Comparison of ENCODE assay signal across 28 cellular contexts in genomic region chr20:32123088-32123487, GRCh38. TPM values are rescaled to one million over a fixed set of nuclear protein-coding genes. Genes with fewer than 3 reads are reported as not detected.
DNase-seq lines count a peak whose midpoint lies in the region; ATAC-seq, FAIRE-seq and TF ChIP-seq lines count a peak whose summit lies in the region.
"Had no signal": no experiment of that assay in that cellular context is flagged by ENCODE, and none has a peak within 500 bp of the region (broad histone marks: within the 10 kb centered on the region; RNA-seq: fewer than 3 reads in every experiment).

No MANE protein-coding gene starts in this region.

- no peak overlapping the region for H3K9ac ChIP-seq in HepG2 (ENCODE audit: insufficient read depth, low read depth, low read length)
- H3K9ac ChIP-seq in KMS-11: peak overlapping the region; percentile 5; the same call in 1 of the 2 replicates
- H3K9ac ChIP-seq: BLaER1 had no signal

- 97% methylated on average over 4 of the region's 4 CpGs for WGBS in HepG2 (ENCODE audit: low lambda C conversion rate)
- 90% methylated on average over 3 of the region's 4 CpGs for WGBS in right lobe of liver (ENCODE audit: insufficient coverage, low coverage, low lambda C conversion rate, missing lambda C conversion rate)

- H3K4me3 ChIP-seq in HepG2 (replicated peaks in 1 of 3; ENCODE audit: insufficient read depth in 1 of 3, low read depth in 2 of 3, low read length in 3 of 3) (no peak overlapping the region), right lobe of liver (no peak overlapping the region), KMS-11 (IDR thresholded peaks at IDR 0.05; ENCODE audit: insufficient read depth, low read depth, low read length) (no peak overlapping the region)
- H3K4me3 ChIP-seq: BLaER1, GM12878 had no signal

- TF ChIP-seq CTCF in HepG2 (CRISPR knock-in tag; IDR thresholded peaks at IDR 0.05) (no peak), right lobe of liver (IDR thresholded peaks at IDR 0.05) (no peak), KMS-11 (conservative IDR thresholded peaks at IDR 0.05; ENCODE audit: low read depth, low read length) (no peak), glutamatergic neuron (IDR thresholded peaks at IDR 0.05; ENCODE audit: partially characterized antibody, unreplicated experiment) (no peak), type B pancreatic cell (conservative IDR thresholded peaks at IDR 0.05) (no peak)

- peak overlapping the region; percentile 36 for H3K27ac Mint-ChIP-seq in glutamatergic neuron (ENCODE audit: unreplicated experiment)
- no peak overlapping the region for H3K27ac Mint-ChIP-seq in type B pancreatic cell
- H3K27ac Mint-ChIP-seq: CD4-positive, alpha-beta memory T cell; CD4-positive, CD25-positive, alpha-beta regulatory T cell; CD8-positive, alpha-beta memory T cell had no signal

- H3K36me3 ChIP-seq in HepG2 (replicated peaks in 1 of 2; ENCODE audit: control insufficient read depth in 1 of 2, insufficient read depth in 2 of 2, low read length in 2 of 2) (peaks cover 0 to 4% of the 10 kb centered on the region in 2 experiments; a peak in 3 of 5 replicates), right lobe of liver (no peaks in the 10 kb centered on the region), KMS-11 (ENCODE audit: insufficient read depth) (no peaks in the 10 kb centered on the region)

- ATAC-seq in HepG2: no peak
- no peak for ATAC-seq in right lobe of liver
- ATAC-seq in GM19328 (IDR thresholded peaks at IDR 0.05; ENCODE audit: unreplicated experiment): no peak
- ATAC-seq: GM12878 had no signal

- no peak for FAIRE-seq in HepG2 (lab: Jason Lieb, UNC)
- FAIRE-seq: A204.1, GM12878, GM12892, GM18507 had no signal

- H3K4me1 Mint-ChIP-seq in glutamatergic neuron (ENCODE audit: low read depth, unreplicated experiment) (peaks cover 11% of the 10 kb centered on the region), type B pancreatic cell (ENCODE audit: unreplicated experiment) (peaks cover 10% of the 10 kb centered on the region)

- H3K27me3 Mint-ChIP-seq in glutamatergic neuron (ENCODE audit: unreplicated experiment) (peaks cover 4% of the 10 kb centered on the region), type B pancreatic cell (no peaks in the 10 kb centered on the region)
- H3K27me3 Mint-ChIP-seq: CD4-positive, alpha-beta memory T cell; CD4-positive, CD25-positive, alpha-beta regulatory T cell; CD8-positive, alpha-beta memory T cell had no signal

- no peaks in the 10 kb centered on the region for H3K9me3 ChIP-seq in HepG2 (ENCODE audit: low read length)
- no peaks in the 10 kb centered on the region for H3K9me3 ChIP-seq in right lobe of liver
- H3K9me3 ChIP-seq: BE2C had no signal

- H3K79me2 ChIP-seq in HepG2 (ENCODE audit: insufficient read depth, low read length) (peaks cover 65% of the 10 kb centered on the region), KMS-11 (ENCODE audit: insufficient read depth, low read depth) (peaks cover 40% of the 10 kb centered on the region)

- no peak overlapping the region for H3K27ac ChIP-seq in HepG2 (ENCODE audit: extremely low read length, insufficient read depth, low read length)
- no peak overlapping the region for H3K27ac ChIP-seq in right lobe of liver
- no peak overlapping the region for H3K27ac ChIP-seq in KMS-11
- H3K27ac ChIP-seq: BLaER1 had no signal

- TF ChIP-seq POLR2A in HepG2 (IDR thresholded peaks at IDR 0.05; ENCODE audit: insufficient read depth in 1 of 2, low read depth in 2 of 2, low read length in 2 of 2): no peak
- no peak for TF ChIP-seq POLR2A in right lobe of liver (IDR thresholded peaks at IDR 0.05)

- peaks cover 24% of the 10 kb centered on the region for H4K20me1 ChIP-seq in HepG2 (ENCODE audit: insufficient read depth, low read length)
- no peaks in the 10 kb centered on the region; the same call in 1 of the 2 replicates for H4K20me1 ChIP-seq in KMS-11 (ENCODE audit: insufficient read depth)

- CTCF ChIA-PET in HepG2 (lab: Yijun Ruan, JAX; ENCODE audit: low intra/inter-chr PET ratio, low total read pairs): no interaction called here

- H3K4me2 ChIP-seq in HepG2 (ENCODE audit: low read depth, low read length) (no peak overlapping the region), KMS-11 (no peak overlapping the region)
- H3K4me2 ChIP-seq: BLaER1 had no signal

- no peak overlapping the region for H3K4me3 Mint-ChIP-seq in glutamatergic neuron (ENCODE audit: unreplicated experiment)
- H3K4me3 Mint-ChIP-seq in type B pancreatic cell: peak overlapping the region; percentile 23
- H3K4me3 Mint-ChIP-seq: CD14-positive monocyte; CD4-positive, alpha-beta memory T cell; CD4-positive, CD25-positive, alpha-beta regulatory T cell; CD8-positive, alpha-beta memory T cell had no signal

- H3K36me3 Mint-ChIP-seq in glutamatergic neuron (ENCODE audit: unreplicated experiment) (peaks cover 9% of the 10 kb centered on the region), type B pancreatic cell (peaks cover 24% of the 10 kb centered on the region)

- H3K27me3 ChIP-seq in HepG2 (ENCODE audit: control insufficient read depth in 1 of 2, insufficient read depth in 2 of 2, low read length in 2 of 2): no peaks in the 10 kb centered on the region
- H3K27me3 ChIP-seq in right lobe of liver: no peaks in the 10 kb centered on the region
- H3K27me3 ChIP-seq in KMS-11 (ENCODE audit: insufficient read depth, low read depth): no peaks in the 10 kb centered on the region
- H3K27me3 ChIP-seq: BE2C, BLaER1 had no signal

- no peak for DNase-seq in HepG2 (ENCODE audit: low spot score)
- no peak for DNase-seq in right lobe of liver
- no peak for DNase-seq in glutamatergic neuron
- no peak for DNase-seq in type B pancreatic cell (ENCODE audit: extremely low spot score, unreplicated experiment)
- no peak for DNase-seq in T-helper 1 cell
- DNase-seq in iPS-NIHi7 (ENCODE audit: extremely low spot score): no peak
- DNase-seq: 8988T; ACHN; BE2C; C1 segment of cervical spinal cord; CD4-positive, alpha-beta memory T cell; CD4-positive, CD25-positive, alpha-beta regulatory T cell; CD8-positive, alpha-beta memory T cell; COR-L47; DMS 273 treated with DMSO at 0.1 percent for 48 hours; DMS153; DMS53; DMS79; EL; GDM1 had no signal

- no TSS peak for BruUV-seq in HepG2 (replicated peaks; lab: Mats Ljungman, UMichigan)

- TF ChIP-seq EP300 in HepG2 (IDR thresholded peaks at IDR 0.05; ENCODE audit: low read depth in 2 of 2, low read length in 2 of 2) (no peak), HepG2 (CRISPR knock-in tag; IDR thresholded peaks at IDR 0.05; ENCODE audit: borderline replicate concordance) (no peak)

- no peak for TF ChIP-seq RAD21 in HepG2 (CRISPR knock-in tag; IDR thresholded peaks at IDR 0.05)

- H2AFZ ChIP-seq in HepG2 (ENCODE audit: low read length): no peak overlapping the region
- no peak overlapping the region for H2AFZ ChIP-seq in KMS-11 (ENCODE audit: low read depth)

- in situ Hi-C loops in HepG2 (cut with HindIII; ENCODE audit: extremely low pct_ligation_motif_present, low pct_unique_long_range_greater_than_20kb): no loop called here

- intact Hi-C loops in HepG2 (cut with micrococcal nuclease; ENCODE audit: unreplicated experiment): no loop called here
- intact Hi-C loops in right lobe of liver (cut with DNase I): no loop called here

- H3K4me1 ChIP-seq in HepG2 (ENCODE audit: insufficient read depth, low read length) (peaks cover 22% of the 10 kb centered on the region), right lobe of liver (peaks cover 0 to 7% (median 0%) of the 10 kb centered on the region in 4 donors), KMS-11 (ENCODE audit: low read depth, poor library complexity, severe bottlenecking) (peaks cover 7% of the 10 kb centered on the region)
- H3K4me1 ChIP-seq: BLaER1 had no signal

- peaks cover 12% of the 10 kb centered on the region for H3K9me3 Mint-ChIP-seq in glutamatergic neuron (ENCODE audit: unreplicated experiment)
- H3K9me3 Mint-ChIP-seq in type B pancreatic cell: no peaks in the 10 kb centered on the region
- H3K9me3 Mint-ChIP-seq: CD14-positive monocyte; CD4-positive, CD25-positive, alpha-beta regulatory T cell; CD8-positive, alpha-beta memory T cell had no signal

- POLR2A ChIA-PET in HepG2 (lab: Yijun Ruan, JAX): interaction anchor here (1.4 kb wide), 1 partner anchor 13 kb away, joined by 4 read pairs; the partner anchor contains the start of gene TM9SF4

TF ChIP-seq in HepG2, 621 proteins besides CTCF, POLR2A, EP300 and RAD21 (continues in another document):
- TF ChIP-seq PCBP1 (IDR thresholded peaks at IDR 0.05; ENCODE audit: borderline replicate concordance, low read depth, low read length) (peak; percentile 86; the same call in 1 of the 2 replicates), GATAD2A (CRISPR knock-in tag; IDR thresholded peaks at IDR 0.05) (no peak)

RNA-seq across cellular contexts. Expression of gene TM9SF4, which starts 13.6 kb away (rescaled TPM):
- total RNA-seq in HepG2 (2016; rRNA removed; fragmentation: Illumina TruSeq; extraction: Trizol) (30.3 and 53.5 TPM in 2 replicates), right lobe of liver (10 to 100 TPM; 26.9 to 33.9 (median 30.5) TPM), glutamatergic neuron (ENCODE audit: unreplicated experiment) (106 TPM), type B pancreatic cell (ENCODE audit: low replicate concordance) (99.4 and 108 TPM in 2 replicates)
- total RNA-seq in HepG2 (2016; cell fraction: cytosol; rRNA removed; fragmentation: Illumina TruSeq; extraction: Trizol; ENCODE audit: low read depth): 8.9 and 10.2 TPM in 2 replicates
- total RNA-seq in HepG2 (2016; cell fraction: insoluble cytoplasmic fraction; rRNA removed; fragmentation: Illumina TruSeq; extraction: Trizol): 26.6 and 52.8 TPM in 2 replicates
- total RNA-seq in HepG2 (2016; cell fraction: membrane; rRNA removed; fragmentation: Illumina TruSeq; extraction: Trizol): 16.3 and 19.5 TPM in 2 replicates
- 67.0 and 79.9 TPM in 2 replicates for total RNA-seq in HepG2 (2016; cell fraction: nucleus; rRNA removed; fragmentation: Illumina TruSeq; extraction: Trizol)
- polyA plus RNA-seq in HepG2 (2011; rRNA removed): 171 and 183 TPM in 2 replicates
- polyA plus RNA-seq in HepG2 (2011; cell fraction: cytosol; rRNA removed): 137 and 141 TPM in 2 replicates
- polyA plus RNA-seq in HepG2 (2011; cell fraction: nucleus; rRNA removed): 138 and 162 TPM in 2 replicates
- 93.4 and 96.8 TPM in 2 replicates for polyA plus RNA-seq in HepG2 (2012)
- polyA plus RNA-seq in HepG2 (2016; cell fraction: cytosol; fragmentation: Illumina TruSeq; extraction: Trizol; ENCODE audit: low read depth): 5.9 and 6.7 TPM in 2 replicates
- polyA plus RNA-seq in HepG2 (2016; cell fraction: insoluble cytoplasmic fraction; fragmentation: Illumina TruSeq; extraction: Trizol; ENCODE audit: low read depth): 27.2 and 35.4 TPM in 2 replicates
- 15.5 and 17.0 TPM in 2 replicates for polyA plus RNA-seq in HepG2 (2016; cell fraction: membrane; fragmentation: Illumina TruSeq; extraction: Trizol; ENCODE audit: low read depth)
- 134 and 135 TPM in 2 replicates for polyA plus RNA-seq in HepG2 (2016; cell fraction: nucleus; fragmentation: Illumina TruSeq; extraction: Trizol; ENCODE audit: insufficient read depth, low read depth)
- 107 and 349 TPM in 2 replicates for polyA minus RNA-seq in HepG2 (2011; rRNA and poly(A)+ RNA removed; ENCODE audit: low replicate concordance)
- 135 and 159 TPM in 2 replicates for polyA minus RNA-seq in HepG2 (2011; cell fraction: cytosol; rRNA and poly(A)+ RNA removed)
- 88.2 and 109 TPM in 2 replicates for polyA minus RNA-seq in HepG2 (2011; cell fraction: nucleus; rRNA and poly(A)+ RNA removed)
